Comparison of ENCODE assay signal across 8 cellular contexts in genomic region chr1:220113136-220113695, GRCh38. TPM values are rescaled to one million over a fixed set of nuclear protein-coding genes. Genes with fewer than 3 reads are reported as not detected.
DNase-seq lines count a peak whose midpoint lies in the region; ATAC-seq and TF ChIP-seq lines count a peak whose summit lies in the region.

No MANE protein-coding gene starts in this region.

- H3K27ac ChIP-seq in foreskin keratinocyte, result no peak overlapping the region
- no peak overlapping the region for H3K27ac ChIP-seq in upper lobe of right lung

- H3K27me3 ChIP-seq in foreskin keratinocyte (no peaks in the 10 kb centered on the region), upper lobe of right lung (no peaks in the 10 kb centered on the region)

- H3K9me3 Mint-ChIP-seq in stimulated activated naive CD8-positive, alpha-beta T cell treated with anti-CD3 and anti-CD28 coated beads, Interleukin-15, amount 100 ng/mL, for 72 hours, result no peaks in the 10 kb centered on the region
- H3K9me3 Mint-ChIP-seq in T-helper 1 cell treated with Interleukin-12 subunit alpha and Interleukin-12 subunit beta and Interleukin-4 antibody, amounts not matched to agents 30 μg/mL and 1 μg/mL, for 36 hours, result no peaks in the 10 kb centered on the region

- no peak overlapping the region for H3K4me3 ChIP-seq in upper lobe of right lung

- peak overlapping the region in 1 of 2 donors; percentile 44 for H3K27ac Mint-ChIP-seq in stimulated activated naive CD8-positive, alpha-beta T cell treated with anti-CD3 and anti-CD28 coated beads, Interleukin-15, amount 100 ng/mL, for 72 hours
- H3K27ac Mint-ChIP-seq in T-helper 1 cell treated with Interleukin-12 subunit alpha and Interleukin-12 subunit beta and Interleukin-4 antibody, amounts not matched to agents 30 μg/mL and 1 μg/mL, for 36 hours, result no peak overlapping the region

- H3K9me3 ChIP-seq in upper lobe of right lung, result no peaks in the 10 kb centered on the region

- intact Hi-C loops in upper lobe of right lung (cut with DNase I), result no loop called here

- no peaks in the 10 kb centered on the region for H3K27me3 Mint-ChIP-seq in stimulated activated naive CD8-positive, alpha-beta T cell treated with anti-CD3 and anti-CD28 coated beads, Interleukin-15, amount 100 ng/mL, for 72 hours
- H3K27me3 Mint-ChIP-seq in T-helper 1 cell treated with Interleukin-12 subunit alpha and Interleukin-12 subunit beta and Interleukin-4 antibody, amounts not matched to agents 30 μg/mL and 1 μg/mL, for 36 hours (ENCODE audit: low read depth), result no peaks in the 10 kb centered on the region

- TF ChIP-seq CTCF in foreskin keratinocyte (conservative IDR thresholded peaks at IDR 0.05), result peak; percentile 66
- peak; percentile 61 for TF ChIP-seq CTCF in upper lobe of right lung (IDR thresholded peaks at IDR 0.05)

- H3K36me3 Mint-ChIP-seq in T-helper 1 cell treated with Interleukin-12 subunit alpha and Interleukin-12 subunit beta and Interleukin-4 antibody, amounts not matched to agents 30 μg/mL and 1 μg/mL, for 36 hours (ENCODE audit: low read depth), result peaks cover 24% of the 10 kb centered on the region

- no peaks in the 10 kb centered on the region for H3K4me1 ChIP-seq in foreskin keratinocyte
- no peaks in the 10 kb centered on the region for H3K4me1 ChIP-seq in upper lobe of right lung

- ATAC-seq in stimulated activated naive CD8-positive, alpha-beta T cell treated with anti-CD3 and anti-CD28 coated beads, Interleukin-15, amount 100 ng/mL, for 72 hours, result peak; percentile 68
- ATAC-seq in stimulated activated naive CD8-positive, alpha-beta T cell treated with anti-CD3 and anti-CD28 coated beads, Interleukin-15, Interleukin-2, amounts not matched to agents 100 U/mL and 50 U/mL, for 24 hours, result no peak
- ATAC-seq in HG03135 (IDR thresholded peaks at IDR 0.05; ENCODE audit: unreplicated experiment), result peak; percentile 63
- peak; percentile 76 for ATAC-seq in foreskin keratinocyte
- ATAC-seq in upper lobe of right lung, result peak; percentile 62
- ATAC-seq in GM19035 (IDR thresholded peaks at IDR 0.05; ENCODE audit: unreplicated experiment), result no peak

- H3K4me1 Mint-ChIP-seq in stimulated activated naive CD8-positive, alpha-beta T cell treated with anti-CD3 and anti-CD28 coated beads, Interleukin-15, amount 100 ng/mL, for 72 hours, result peaks cover 5% of the 10 kb centered on the region
- H3K4me1 Mint-ChIP-seq in T-helper 1 cell treated with Interleukin-12 subunit alpha and Interleukin-12 subunit beta and Interleukin-4 antibody, amounts not matched to agents 30 μg/mL and 1 μg/mL, for 36 hours (ENCODE audit: low read depth), result peaks cover 7% of the 10 kb centered on the region

- H3K36me3 ChIP-seq in upper lobe of right lung, result peaks cover 85% of the 10 kb centered on the region

- DNase-seq in stimulated activated naive CD8-positive, alpha-beta T cell treated with anti-CD3 and anti-CD28 coated beads, Interleukin-15, amount 100 ng/mL, for 72 hours, result peak in 1 of 2 donors; percentile 15
- DNase-seq in stimulated activated naive CD8-positive, alpha-beta T cell treated with anti-CD3 and anti-CD28 coated beads, Interleukin-15, Interleukin-2, amounts not matched to agents 100 U/mL and 50 U/mL, for 24 hours, result no peak
- DNase-seq in foreskin keratinocyte, result no peak
- no peak for DNase-seq in upper lobe of right lung
- DNase-seq in hippocampal formation (lab: John Stamatoyannopoulos, UW), result no peak

- peak overlapping the region in 1 of 2 donors; percentile 1 for H3K4me3 Mint-ChIP-seq in stimulated activated naive CD8-positive, alpha-beta T cell treated with anti-CD3 and anti-CD28 coated beads, Interleukin-15, amount 100 ng/mL, for 72 hours
- peak overlapping the region; percentile 21 for H3K4me3 Mint-ChIP-seq in T-helper 1 cell treated with Interleukin-12 subunit alpha and Interleukin-12 subunit beta and Interleukin-4 antibody, amounts not matched to agents 30 μg/mL and 1 μg/mL, for 36 hours

RNA-seq across cellular contexts. Expression of gene IARS2, which starts 19.3 kb away (rescaled TPM):
- total RNA-seq in foreskin keratinocyte (88.2 and 94.3 TPM in 2 replicates), upper lobe of right lung (48.9 TPM)
- polyA plus RNA-seq in foreskin keratinocyte, result 34.1 and 44.0 TPM in 2 replicates

RNA-seq across cellular contexts. Expression of gene BPNT1, which starts 23.6 kb away (rescaled TPM):
- total RNA-seq in foreskin keratinocyte, result 23.9 and 24.4 TPM in 2 replicates
- 15.5 and 17.3 TPM in 2 replicates for polyA plus RNA-seq in foreskin keratinocyte
- 23.2 TPM for total RNA-seq in upper lobe of right lung

Comparison
In these comparisons a context has a peak if more than half of its experiments do, and no peak if none do; other contexts are left out.
1. ATAC-seq: peak in stimulated activated naive CD8-positive, alpha-beta T cell treated with anti-CD3 and anti-CD28 coated beads, Interleukin-15, amount 100 ng/mL, for 72 hours (single experiment), HG03135 (single experiment), foreskin keratinocyte (single experiment) and upper lobe of right lung (single experiment); none in stimulated activated naive CD8-positive, alpha-beta T cell treated with anti-CD3 and anti-CD28 coated beads, Interleukin-15, Interleukin-2, amounts not matched to agents 100 U/mL and 50 U/mL, for 24 hours (single experiment) and GM19035 (single experiment).